Comparison of ENCODE assay signal across 1 cellular context in genomic region chr7:55075464-55075971, GRCh38.
TF ChIP-seq lines count a peak whose summit lies in the region.

No MANE protein-coding gene starts in this region.

TF ChIP-seq in SK-N-SH, 30 proteins besides CTCF, POLR2A, EP300 and RAD21 (continued from another document):
- TF ChIP-seq FOSL2 (IDR thresholded peaks at IDR 0.05; ENCODE audit: borderline replicate concordance, low read depth) (no peak), IRF3 (IDR thresholded peaks at IDR 0.05; ENCODE audit: low read depth, low read length) (no peak), MXI1 (IDR thresholded peaks at IDR 0.05; ENCODE audit: low read depth, low read length) (no peak), NFIC (IDR thresholded peaks at IDR 0.05; ENCODE audit: borderline replicate concordance) (no peak), ELF1 (IDR thresholded peaks at IDR 0.05) (no peak), GATA2 (CRISPR knock-in tag; IDR thresholded peaks at IDR 0.05) (no peak)
- TF ChIP-seq, protein P1, sequence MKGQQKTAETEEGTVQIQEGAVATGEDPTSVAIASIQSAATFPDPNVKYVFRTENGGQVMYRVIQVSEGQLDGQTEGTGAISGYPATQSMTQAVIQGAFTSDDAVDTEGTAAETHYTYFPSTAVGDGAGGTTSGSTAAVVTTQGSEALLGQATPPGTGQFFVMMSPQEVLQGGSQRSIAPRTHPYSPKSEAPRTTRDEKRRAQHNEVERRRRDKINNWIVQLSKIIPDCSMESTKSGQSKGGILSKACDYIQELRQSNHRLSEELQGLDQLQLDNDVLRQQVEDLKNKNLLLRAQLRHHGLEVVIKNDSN (IDR thresholded peaks at IDR 0.05; ENCODE audit: borderline replicate concordance, low read depth) = no peak
- TF ChIP-seq, protein P2, sequence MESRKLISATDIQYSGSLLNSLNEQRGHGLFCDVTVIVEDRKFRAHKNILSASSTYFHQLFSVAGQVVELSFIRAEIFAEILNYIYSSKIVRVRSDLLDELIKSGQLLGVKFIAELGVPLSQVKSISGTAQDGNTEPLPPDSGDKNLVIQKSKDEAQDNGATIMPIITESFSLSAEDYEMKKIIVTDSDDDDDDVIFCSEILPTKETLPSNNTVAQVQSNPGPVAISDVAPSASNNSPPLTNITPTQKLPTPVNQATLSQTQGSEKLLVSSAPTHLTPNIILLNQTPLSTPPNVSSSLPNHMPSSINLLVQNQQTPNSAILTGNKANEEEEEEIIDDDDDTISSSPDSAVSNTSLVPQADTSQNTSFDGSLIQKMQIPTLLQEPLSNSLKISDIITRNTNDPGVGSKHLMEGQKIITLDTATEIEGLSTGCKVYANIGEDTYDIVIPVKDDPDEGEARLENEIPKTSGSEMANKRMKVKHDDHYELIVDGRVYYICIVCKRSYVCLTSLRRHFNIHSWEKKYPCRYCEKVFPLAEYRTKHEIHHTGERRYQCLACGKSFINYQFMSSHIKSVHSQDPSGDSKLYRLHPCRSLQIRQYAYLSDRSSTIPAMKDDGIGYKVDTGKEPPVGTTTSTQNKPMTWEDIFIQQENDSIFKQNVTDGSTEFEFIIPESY (IDR thresholded peaks at IDR 0.05; ENCODE audit: borderline replicate concordance, low read depth) = no peak
